ENCODE assay signal across 12 cellular contexts in genomic region chr14:60805881-60806569, GRCh38.
A peak's percentile ranks its signal among the peaks of the same experiment; 100 is the strongest.
DNase-seq lines count a peak whose midpoint lies in the region; ATAC-seq and TF ChIP-seq lines count a peak whose summit lies in the region.
"Had no signal": no experiment of that assay in that cellular context is flagged by ENCODE, and none has a peak within 500 bp of the region (broad histone marks: within the 10 kb centered on the region; RNA-seq: fewer than 3 reads in every experiment).

No MANE protein-coding gene starts in this region.

- no peak overlapping the region for H3K4me3 ChIP-seq in fibroblast of the aortic adventitia (ENCODE audit: low read depth, low read length)
- H3K4me3 ChIP-seq: cardiac muscle cell, upper lobe of right lung had no signal

- DNase-seq in activated T-cell treated with anti-CD3 and anti-CD28 coated beads, Interleukin-2, amount 50 U/mL, for 4 hours = no peak
- DNase-seq in activated T-cell treated with anti-CD3 and anti-CD28 coated beads, Interleukin-2, amount 50 U/mL, for 48 hours = no peak
- DNase-seq in fibroblast of the aortic adventitia (ENCODE audit: low read depth) = peak; percentile 81
- DNase-seq in stimulated activated naive B cell treated with anti-CD40 and anti-IgM and Interleukin-4, amounts not matched to agents 10 μg/mL and 1 μg/mL and 100 μg/mL, for 72 hours = no peak
- DNase-seq in NCI-H2227 treated with DMSO at 0.1 percent for 48 hours (lab: John Stamatoyannopoulos, UW) = no peak
- no peak for DNase-seq in NCI-H2171 treated with DMSO at 0.1 percent for 48 hours (lab: John Stamatoyannopoulos, UW)
- DNase-seq: DMS153, NCI-H2029, upper lobe of right lung had no signal

- H3K4me1 Mint-ChIP-seq in activated T-cell treated with anti-CD3 and anti-CD28 coated beads, Interleukin-2, amount 50 U/mL, for 4 hours (ENCODE audit: low read depth) = no peaks in the 10 kb centered on the region
- peaks cover 9% of the 10 kb centered on the region for H3K4me1 Mint-ChIP-seq in activated T-helper 17 cell treated with anti-CD3 and anti-CD28 coated beads, Interleukin-2, amount 50 U/mL, for 72 hours
- H3K4me1 Mint-ChIP-seq in stimulated activated naive B cell treated with anti-CD40 and anti-IgM and Interleukin-4, amounts not matched to agents 10 μg/mL and 1 μg/mL and 100 μg/mL, for 72 hours = peaks cover 0 to 2% of the 10 kb centered on the region in 2 donors

- no peaks in the 10 kb centered on the region for H3K9me3 Mint-ChIP-seq in activated T-cell treated with anti-CD3 and anti-CD28 coated beads, Interleukin-2, amount 50 U/mL, for 4 hours
- no peaks in the 10 kb centered on the region for H3K9me3 Mint-ChIP-seq in activated T-helper 17 cell treated with anti-CD3 and anti-CD28 coated beads, Interleukin-2, amount 50 U/mL, for 72 hours
- H3K9me3 Mint-ChIP-seq in stimulated activated naive B cell treated with anti-CD40 and anti-IgM and Interleukin-4, amounts not matched to agents 10 μg/mL and 1 μg/mL and 100 μg/mL, for 72 hours = no peaks in the 10 kb centered on the region

- ATAC-seq in activated T-cell treated with anti-CD3 and anti-CD28 coated beads, Interleukin-2, amount 50 U/mL, for 4 hours = peak; percentile 27 to 41
- ATAC-seq in activated T-helper 17 cell treated with anti-CD3 and anti-CD28 coated beads, Interleukin-2, amount 50 U/mL, for 72 hours (replicated peaks) = peak; percentile 97
- ATAC-seq in stimulated activated naive B cell treated with anti-CD40 and anti-IgM and Interleukin-4, amounts not matched to agents 10 μg/mL and 1 μg/mL and 100 μg/mL, for 72 hours (replicated peaks) = peak; percentile 14 to 61
- no peak for ATAC-seq in GM18870 (IDR thresholded peaks at IDR 0.05; ENCODE audit: unreplicated experiment)
- ATAC-seq: upper lobe of right lung had no signal

- no peak overlapping the region for H3K4me3 Mint-ChIP-seq in activated T-cell treated with anti-CD3 and anti-CD28 coated beads, Interleukin-2, amount 50 U/mL, for 4 hours
- no peak overlapping the region for H3K4me3 Mint-ChIP-seq in activated T-helper 17 cell treated with anti-CD3 and anti-CD28 coated beads, Interleukin-2, amount 50 U/mL, for 72 hours
- H3K4me3 Mint-ChIP-seq in stimulated activated naive B cell treated with anti-CD40 and anti-IgM and Interleukin-4, amounts not matched to agents 10 μg/mL and 1 μg/mL and 100 μg/mL, for 72 hours = no peak overlapping the region

- peak overlapping the region; percentile 36 for H3K27ac Mint-ChIP-seq in activated T-helper 17 cell treated with anti-CD3 and anti-CD28 coated beads, Interleukin-2, amount 50 U/mL, for 72 hours
- H3K27ac Mint-ChIP-seq in stimulated activated naive B cell treated with anti-CD40 and anti-IgM and Interleukin-4, amounts not matched to agents 10 μg/mL and 1 μg/mL and 100 μg/mL, for 72 hours = no peak overlapping the region

- TF ChIP-seq CTCF in fibroblast of the aortic adventitia (IDR thresholded peaks at IDR 0.05; ENCODE audit: insufficient read depth, low read length) = peak; percentile 19

- H3K36me3 Mint-ChIP-seq in activated T-cell treated with anti-CD3 and anti-CD28 coated beads, Interleukin-2, amount 50 U/mL, for 4 hours (ENCODE audit: insufficient read depth) = peaks cover 28% of the 10 kb centered on the region
- H3K36me3 Mint-ChIP-seq in activated T-helper 17 cell treated with anti-CD3 and anti-CD28 coated beads, Interleukin-2, amount 50 U/mL, for 72 hours (ENCODE audit: low read depth) = peaks cover 15% of the 10 kb centered on the region
- H3K36me3 Mint-ChIP-seq in stimulated activated naive B cell treated with anti-CD40 and anti-IgM and Interleukin-4, amounts not matched to agents 10 μg/mL and 1 μg/mL and 100 μg/mL, for 72 hours = peaks cover 32 to 49% of the 10 kb centered on the region in 2 donors

- H3K27me3 Mint-ChIP-seq in activated T-cell treated with anti-CD3 and anti-CD28 coated beads, Interleukin-2, amount 50 U/mL, for 4 hours (ENCODE audit: low read depth) = no peaks in the 10 kb centered on the region
- H3K27me3 Mint-ChIP-seq in activated T-helper 17 cell treated with anti-CD3 and anti-CD28 coated beads, Interleukin-2, amount 50 U/mL, for 72 hours = no peaks in the 10 kb centered on the region
- no peaks in the 10 kb centered on the region for H3K27me3 Mint-ChIP-seq in stimulated activated naive B cell treated with anti-CD40 and anti-IgM and Interleukin-4, amounts not matched to agents 10 μg/mL and 1 μg/mL and 100 μg/mL, for 72 hours
